ENCODE assay signal across 1 cellular context in genomic region chr6:12028194-12028593, GRCh38.
TF ChIP-seq lines count a peak whose summit lies in the region.

No MANE protein-coding gene starts in this region.

TF ChIP-seq in IMR-90, 13 proteins besides CTCF, POLR2A, EP300 and RAD21:
- no peak for TF ChIP-seq NFE2L2 (IDR thresholded peaks at IDR 0.05; ENCODE audit: low read depth, low read length)
- no peak for TF ChIP-seq ELK1 (IDR thresholded peaks at IDR 0.05; ENCODE audit: borderline replicate concordance, low read depth, low read length)
- no peak for TF ChIP-seq SMC3 (IDR thresholded peaks at IDR 0.05; ENCODE audit: low read depth, low read length)
- no peak for TF ChIP-seq MAZ (IDR thresholded peaks at IDR 0.05; ENCODE audit: borderline replicate concordance, low read depth, low read length)
- peak; percentile 21; the same call in 1 of the 2 replicates for TF ChIP-seq MAFK (IDR thresholded peaks at IDR 0.05; ENCODE audit: low read depth, low read length)
TF ChIP-seq in IMR-90: peak in this region for 1.
